14 cellular contexts compared by ENCODE assay signal in the genomic region with DNA sequence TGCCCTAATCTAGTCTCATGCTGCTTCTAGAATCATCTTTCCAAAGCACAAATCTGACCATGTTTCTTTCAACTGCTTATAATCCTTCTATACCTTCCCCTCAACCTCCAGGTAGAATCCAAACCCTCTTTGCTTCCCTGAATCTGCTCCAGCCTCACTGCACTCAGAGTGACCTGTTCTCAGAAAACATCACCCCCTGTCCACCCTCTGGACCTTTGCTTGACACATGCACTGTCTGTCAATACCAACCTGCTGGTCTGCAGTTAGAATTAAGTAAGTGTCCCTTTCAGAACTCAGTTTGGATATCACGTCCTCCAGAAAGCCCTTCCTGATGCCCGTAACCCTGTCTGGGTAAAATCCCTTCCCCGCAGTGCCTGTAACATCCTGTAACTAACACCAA.
DNase-seq lines count a peak whose midpoint lies in the region; ATAC-seq and TF ChIP-seq lines count a peak whose summit lies in the region.
"Had no signal": no experiment of that assay in that cellular context is flagged by ENCODE, and none has a peak within 500 bp of the region (broad histone marks: within the 10 kb centered on the region; RNA-seq: fewer than 3 reads in every experiment).

No MANE protein-coding gene starts in this region.

- H4K8ac ChIP-seq in IMR-90 (ENCODE audit: low read depth in 2 of 2, low read length in 2 of 2): no peak overlapping the region

- H3K27me3 ChIP-seq in left ventricle myocardium inferior (ENCODE audit: low read depth) (no peaks in the 10 kb centered on the region), right atrium auricular region (no peaks in the 10 kb centered on the region), IMR-90 (ENCODE audit: control insufficient read depth, insufficient read depth, low read length) (no peaks in the 10 kb centered on the region)
- H3K27me3 ChIP-seq: BLaER1 treated with 17β-estradiol and CSF1 and Interleukin-3, amounts not matched to agents 10 nM and 100 nM had no signal

- H3K9me3 ChIP-seq in left ventricle myocardium inferior (replicated peaks) (no peaks in the 10 kb centered on the region), right atrium auricular region (no peaks in the 10 kb centered on the region), IMR-90 (ENCODE audit: control insufficient read depth, insufficient read depth, low read length) (no peaks in the 10 kb centered on the region)
- H3K9me3 ChIP-seq: BLaER1 treated with 17β-estradiol and CSF1 and Interleukin-3, amounts not matched to agents 10 nM and 100 nM; HAP-1 had no signal

- DNase-seq in left ventricle myocardium inferior (no peak), right atrium auricular region (ENCODE audit: low spot score) (no peak), IMR-90 (no peak), neural crest cell (ENCODE audit: low read depth, low spot score) (no peak), cortex of kidney (lab: John Stamatoyannopoulos, UW) (no peak), ureter (ENCODE audit: low spot score) (no peak), GM20000 (ENCODE audit: low spot score) (no peak)
- DNase-seq: ACHN; CD4-positive, alpha-beta T cell; DMS79 had no signal

- H3K9ac ChIP-seq in IMR-90 (ENCODE audit: low read depth, low read length): no peak overlapping the region
- H3K9ac ChIP-seq: BLaER1 treated with 17β-estradiol and CSF1 and Interleukin-3, amounts not matched to agents 10 nM and 100 nM had no signal

- intact Hi-C loops in left ventricle myocardium inferior (cut with micrococcal nuclease): loop anchor here (5.0 kb wide), 1 partner anchor 252 kb away; no protein-coding TSS in a partner anchor
- intact Hi-C loops in IMR-90 (cut with micrococcal nuclease): loop anchor here (2.0 kb wide), 1 partner anchor 43 kb away; no protein-coding TSS in a partner anchor

- H3K36me3 ChIP-seq in left ventricle myocardium inferior: no peaks in the 10 kb centered on the region
- no peaks in the 10 kb centered on the region for H3K36me3 ChIP-seq in right atrium auricular region
- no peaks in the 10 kb centered on the region for H3K36me3 ChIP-seq in IMR-90 (ENCODE audit: control insufficient read depth, insufficient read depth, low read length)
- H3K36me3 ChIP-seq: BLaER1 treated with 17β-estradiol and CSF1 and Interleukin-3, amounts not matched to agents 10 nM and 100 nM; HAP-1 had no signal

- H3K9me1 ChIP-seq in IMR-90 (ENCODE audit: insufficient read depth, low read length): peaks cover 21% of the 10 kb centered on the region

- H3K4me3 ChIP-seq in left ventricle myocardium inferior: no peak overlapping the region
- no peak overlapping the region for H3K4me3 ChIP-seq in right atrium auricular region
- H3K4me3 ChIP-seq in IMR-90 (ENCODE audit: insufficient read depth, low read depth, low read length): no peak overlapping the region
- H3K4me3 ChIP-seq: BLaER1 treated with 17β-estradiol and CSF1 and Interleukin-3, amounts not matched to agents 10 nM and 100 nM; GM12878; HAP-1 had no signal

- no peak overlapping the region for H2AFZ ChIP-seq in IMR-90 (replicated peaks; ENCODE audit: low read length, poor library complexity)

- BruUV-seq in IMR-90 (replicated peaks; lab: Mats Ljungman, UMichigan): no TSS peak

- no peaks in the 10 kb centered on the region for H4K20me1 ChIP-seq in IMR-90 (ENCODE audit: insufficient read depth, low read length)
- H4K20me1 ChIP-seq: BLaER1 treated with 17β-estradiol and CSF1 and Interleukin-3, amounts not matched to agents 10 nM and 100 nM had no signal

- H3K27ac Mint-ChIP-seq in neural crest cell (ENCODE audit: unreplicated experiment): peak overlapping the region; percentile 15
- H3K27ac Mint-ChIP-seq: CD4-positive, alpha-beta T cell had no signal

- H4K5ac ChIP-seq in IMR-90 (ENCODE audit: low read depth, low read length): no peak overlapping the region; the same call in 1 of the 2 replicates

- dilution Hi-C loops in IMR-90 (cut with HindIII; ENCODE audit: low sequenced_read_pairs, unreplicated experiment): no loop called here

- TF ChIP-seq CTCF in left ventricle myocardium inferior (IDR thresholded peaks at IDR 0.05; ENCODE audit: borderline replicate concordance) (no peak), right atrium auricular region (IDR thresholded peaks at IDR 0.05) (no peak), C4-2B (conservative IDR thresholded peaks at IDR 0.05) (no peak), IMR-90 (conservative IDR thresholded peaks at IDR 0.05; ENCODE audit: low read depth, low read length) (no peak), neural crest cell (conservative IDR thresholded peaks at IDR 0.05) (no peak), GM20000 (IDR thresholded peaks at IDR 0.05; ENCODE audit: extremely low read depth, missing control alignments) (no peak)

- peaks cover 28% of the 10 kb centered on the region for H3K4me1 ChIP-seq in left ventricle myocardium inferior
- H3K4me1 ChIP-seq in right atrium auricular region: peaks cover 0 to 16% of the 10 kb centered on the region in 2 donors
- peaks cover 16% of the 10 kb centered on the region for H3K4me1 ChIP-seq in IMR-90 (ENCODE audit: control insufficient read depth, insufficient read depth, low read length)
- H3K4me1 ChIP-seq: BLaER1 treated with 17β-estradiol and CSF1 and Interleukin-3, amounts not matched to agents 10 nM and 100 nM; HAP-1 had no signal

- H3K27me3 Mint-ChIP-seq in neural crest cell (ENCODE audit: low read depth): peaks cover 6% of the 10 kb centered on the region

- no peaks in the 10 kb centered on the region for H3K9me3 Mint-ChIP-seq in neural crest cell
- H3K9me3 Mint-ChIP-seq: CD4-positive, alpha-beta T cell had no signal

- in situ Hi-C loops in IMR-90 (cut with MboI; ENCODE audit: low sequenced_read_pairs): loop anchor here (10.0 kb wide), 1 partner anchor 175 kb away; the partner anchor contains the start of gene ADRB2

- TF ChIP-seq POLR2A in IMR-90 (IDR thresholded peaks at IDR 0.05; ENCODE audit: low read depth, low read length): no peak

- peak overlapping the region; percentile 4 for H3K27ac ChIP-seq in left ventricle myocardium inferior (replicated peaks)
- H3K27ac ChIP-seq in right atrium auricular region: peak overlapping the region in 1 of 2 donors; percentile 26
- H3K27ac ChIP-seq in C4-2B: peak overlapping the region; percentile 14; the same call in 1 of the 2 replicates
- H3K27ac ChIP-seq in IMR-90 (ENCODE audit: insufficient read depth, low read length): no peak overlapping the region
- H3K27ac ChIP-seq: BLaER1 treated with 17β-estradiol and CSF1 and Interleukin-3, amounts not matched to agents 10 nM and 100 nM had no signal

- peak overlapping the region; percentile 58; the same call in 1 of the 3 replicates for H2BK15ac ChIP-seq in IMR-90 (ENCODE audit: low read depth, low read length)

- H2BK20ac ChIP-seq in IMR-90 (ENCODE audit: low read depth, low read length): peak overlapping the region; percentile 39; the same call in 1 of the 2 replicates

- H3K14ac ChIP-seq in IMR-90 (replicated peaks; ENCODE audit: low read depth, low read length): no peak overlapping the region

- peak overlapping the region; percentile 40; the same call in 1 of the 2 replicates for H3K4ac ChIP-seq in IMR-90 (ENCODE audit: low read depth, low read length)

- no peak overlapping the region for H3K4me3 Mint-ChIP-seq in neural crest cell
- H3K4me3 Mint-ChIP-seq: CD4-positive, alpha-beta T cell had no signal

- no peak overlapping the region for H2BK5ac ChIP-seq in IMR-90 (ENCODE audit: low read depth, low read length, poor library complexity, severe bottlenecking)

- no peaks in the 10 kb centered on the region for H3K79me1 ChIP-seq in IMR-90 (ENCODE audit: low read depth in 1 of 2, low read length in 2 of 2)

- no peaks in the 10 kb centered on the region for H3K36me3 Mint-ChIP-seq in neural crest cell (ENCODE audit: low read depth)

- H3K4me1 Mint-ChIP-seq in neural crest cell: peaks cover 9% of the 10 kb centered on the region

- peak overlapping the region; percentile 31; the same call in 1 of the 2 replicates for H4K91ac ChIP-seq in IMR-90 (ENCODE audit: insufficient read depth, low read depth, low read length)

- peak overlapping the region; percentile 28 for H2BK120ac ChIP-seq in IMR-90 (ENCODE audit: low read depth, low read length)

- no peak overlapping the region for H3K56ac ChIP-seq in IMR-90 (ENCODE audit: extremely low read depth, insufficient read depth, low read length)

- peak overlapping the region; percentile 28; the same call in 1 of the 2 replicates for H3K18ac ChIP-seq in IMR-90 (ENCODE audit: low read depth, low read length)

- CTCF ChIA-PET in IMR-90 (lab: Yijun Ruan, JAX): interaction anchor here (1.2 to 5.8 kb wide), 3 partner anchors 36 to 259 kb away, joined by 3 to 31 read pairs (median 9); no protein-coding TSS in a partner anchor

- TF ChIP-seq RAD21 in IMR-90 (IDR thresholded peaks at IDR 0.05; ENCODE audit: low read length): no peak

- H2AK9ac ChIP-seq in IMR-90 (replicated peaks; ENCODE audit: low read depth, low read length, poor library complexity): no peak overlapping the region

- POLR2A ChIA-PET in IMR-90 (lab: Charles Lee; ENCODE audit: unreplicated experiment): no interaction called here

- H3K4me2 ChIP-seq in IMR-90 (ENCODE audit: low read depth, low read length): no peak overlapping the region
- H3K4me2 ChIP-seq: BLaER1 treated with 17β-estradiol and CSF1 and Interleukin-3, amounts not matched to agents 10 nM and 100 nM had no signal

- no peak for ATAC-seq in IMR-90 (ENCODE audit: low read depth)
- ATAC-seq: GM12878 had no signal

- peak overlapping the region; percentile 14; the same call in 1 of the 2 replicates for H3K23ac ChIP-seq in IMR-90 (ENCODE audit: low read depth, low read length)

- H2AK5ac ChIP-seq in IMR-90 (ENCODE audit: low read depth, low read length): peak overlapping the region; percentile 25

- WGBS in IMR-90 (ENCODE audit: extremely low coverage in 2 of 2, insufficient read length in 1 of 2), 2 experiments: 80% methylated on average over 1 of the region's 3 CpGs; no CpG with 5 or more reads in 1 of the 2 experiments

TF ChIP-seq in IMR-90, 13 proteins besides CTCF, POLR2A, EP300 and RAD21:
- TF ChIP-seq, protein P1, sequence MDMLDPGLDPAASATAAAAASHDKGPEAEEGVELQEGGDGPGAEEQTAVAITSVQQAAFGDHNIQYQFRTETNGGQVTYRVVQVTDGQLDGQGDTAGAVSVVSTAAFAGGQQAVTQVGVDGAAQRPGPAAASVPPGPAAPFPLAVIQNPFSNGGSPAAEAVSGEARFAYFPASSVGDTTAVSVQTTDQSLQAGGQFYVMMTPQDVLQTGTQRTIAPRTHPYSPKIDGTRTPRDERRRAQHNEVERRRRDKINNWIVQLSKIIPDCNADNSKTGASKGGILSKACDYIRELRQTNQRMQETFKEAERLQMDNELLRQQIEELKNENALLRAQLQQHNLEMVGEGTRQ (IDR thresholded peaks at IDR 0.05; ENCODE audit: low read depth, low read length): no peak
- no peak for TF ChIP-seq CHD1 (IDR thresholded peaks at IDR 0.05; ENCODE audit: low read depth, low read length)
- TF ChIP-seq SMC3 (IDR thresholded peaks at IDR 0.05; ENCODE audit: low read depth, low read length): no peak
TF ChIP-seq in IMR-90: peak in this region for 0.
